Comparison of ENCODE assay signal across 1 cellular context in the genomic region with DNA sequence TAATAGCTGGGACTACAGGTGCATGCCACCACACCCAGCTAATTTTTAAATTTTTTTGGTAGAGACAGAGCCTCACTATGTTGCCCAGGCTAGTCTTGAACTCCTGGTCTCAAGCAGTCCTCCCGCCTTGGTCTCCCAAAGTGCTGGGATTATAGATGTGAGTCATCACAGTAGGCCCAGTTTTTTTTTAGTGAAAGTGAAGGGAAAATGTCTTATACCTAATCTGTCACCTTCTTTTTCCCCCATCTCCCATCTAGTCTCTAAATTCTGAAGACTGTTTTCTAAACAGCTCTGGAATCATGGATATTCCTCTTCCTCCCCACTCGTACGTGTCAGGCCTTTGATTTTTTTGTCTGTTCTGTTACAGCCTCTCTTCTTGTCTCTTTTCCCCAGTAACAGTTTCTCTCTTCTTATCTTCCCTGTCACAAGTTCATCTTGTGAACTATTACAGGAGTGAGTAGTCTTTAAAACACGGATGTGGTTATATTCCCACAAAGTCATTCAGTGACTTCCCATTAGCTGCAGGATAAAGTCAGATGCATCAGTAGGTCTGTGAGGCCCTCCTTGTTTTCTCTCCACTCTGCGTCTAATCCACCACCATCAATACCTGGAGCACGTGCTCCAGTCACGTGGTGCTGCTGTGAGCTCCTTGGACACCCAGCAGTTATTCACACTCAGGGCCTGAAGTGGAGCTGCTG.
TF ChIP-seq lines count a peak whose summit lies in the region.

No MANE protein-coding gene starts in this region.

TF ChIP-seq in K562, 482 proteins besides CTCF, POLR2A, EP300 and RAD21 (continues in another document):
- TF ChIP-seq PHF20 (IDR thresholded peaks at IDR 0.05; ENCODE audit: partially characterized antibody) (no peak), LCOR (CRISPR knock-in tag; IDR thresholded peaks at IDR 0.05) (peak; percentile 35; the same call in 1 of the 2 replicates), TOE1 (IDR thresholded peaks at IDR 0.05; ENCODE audit: borderline replicate concordance) (peak; percentile 74; the same call in 1 of the 2 replicates), TOE1 (CRISPR knock-in tag; IDR thresholded peaks at IDR 0.05; ENCODE audit: borderline replicate concordance, low read depth) (no peak), ZNF766 (CRISPR knock-in tag; conservative IDR thresholded peaks at IDR 0.05) (peak; percentile 65; the same call in 1 of the 2 replicates), KLF16 (IDR thresholded peaks at IDR 0.05) (peak; percentile 23; the same call in 1 of the 2 replicates), MCM7 (IDR thresholded peaks at IDR 0.05) (no peak), TEAD1 (CRISPR knock-in tag; IDR thresholded peaks at IDR 0.05) (peak in 1 of 2 experiments; percentile 68; a peak in 2 of 4 replicates), FOXK2 (conservative IDR thresholded peaks at IDR 0.05 in 1 of 2, IDR thresholded peaks at IDR 0.05 in 1 of 2; ENCODE audit: low read depth in 2 of 2) (peak; percentile 63 to 68), ZKSCAN8 (CRISPR knock-in tag; IDR thresholded peaks at IDR 0.05) (no peak), TAF9B (IDR thresholded peaks at IDR 0.05; ENCODE audit: partially characterized antibody) (peak; percentile 25), CREBBP (IDR thresholded peaks at IDR 0.05; ENCODE audit: low read depth, low read length) (no peak), TSC22D4 (tag; IDR thresholded peaks at IDR 0.05) (no peak), CBFA2T2 (conservative IDR thresholded peaks at IDR 0.05) (peak; percentile 69), RNF2 (IDR thresholded peaks at IDR 0.05) (peak; percentile 46; the same call in 1 of the 2 replicates), CSDE1 (IDR thresholded peaks at IDR 0.05) (0 out of 4 replicates have a peak, but pooled peaks of 1 of the 2 experiments have one; percentile 21), NR2C2 (CRISPR knock-in tag; IDR thresholded peaks at IDR 0.05) (no peak), NR2C2 (tag; IDR thresholded peaks at IDR 0.05) (peak; percentile 39; the same call in 1 of the 2 replicates), RFX1 (IDR thresholded peaks at IDR 0.05) (no peak), CBFB (CRISPR knock-in tag; IDR thresholded peaks at IDR 0.05) (no peak), ZNF224 (CRISPR knock-in tag; IDR thresholded peaks at IDR 0.05) (no peak), CXXC5 (CRISPR knock-in tag; IDR thresholded peaks at IDR 0.05) (peak; percentile 57), NUFIP1 (IDR thresholded peaks at IDR 0.05; ENCODE audit: partially characterized antibody) (no peak), U2AF1 (optimal IDR thresholded peaks at IDR 0.05; ENCODE audit: low read depth, low read length) (no peak), MYC (IDR thresholded peaks at IDR 0.05; ENCODE audit: low read depth, low read length) (peak; percentile 85), MYC (CRISPR knock-in tag; IDR thresholded peaks at IDR 0.05; ENCODE audit: borderline replicate concordance, low read depth) (0 out of 2 replicates have a peak, but pooled peaks have one; percentile 36), HDAC3 (IDR thresholded peaks at IDR 0.05; ENCODE audit: borderline replicate concordance, partially characterized antibody) (peak; percentile 30), GATA2 (CRISPR knock-in tag; IDR thresholded peaks at IDR 0.05) (peak; percentile 64; the same call in 1 of the 2 replicates)
- TF ChIP-seq, protein P1, sequence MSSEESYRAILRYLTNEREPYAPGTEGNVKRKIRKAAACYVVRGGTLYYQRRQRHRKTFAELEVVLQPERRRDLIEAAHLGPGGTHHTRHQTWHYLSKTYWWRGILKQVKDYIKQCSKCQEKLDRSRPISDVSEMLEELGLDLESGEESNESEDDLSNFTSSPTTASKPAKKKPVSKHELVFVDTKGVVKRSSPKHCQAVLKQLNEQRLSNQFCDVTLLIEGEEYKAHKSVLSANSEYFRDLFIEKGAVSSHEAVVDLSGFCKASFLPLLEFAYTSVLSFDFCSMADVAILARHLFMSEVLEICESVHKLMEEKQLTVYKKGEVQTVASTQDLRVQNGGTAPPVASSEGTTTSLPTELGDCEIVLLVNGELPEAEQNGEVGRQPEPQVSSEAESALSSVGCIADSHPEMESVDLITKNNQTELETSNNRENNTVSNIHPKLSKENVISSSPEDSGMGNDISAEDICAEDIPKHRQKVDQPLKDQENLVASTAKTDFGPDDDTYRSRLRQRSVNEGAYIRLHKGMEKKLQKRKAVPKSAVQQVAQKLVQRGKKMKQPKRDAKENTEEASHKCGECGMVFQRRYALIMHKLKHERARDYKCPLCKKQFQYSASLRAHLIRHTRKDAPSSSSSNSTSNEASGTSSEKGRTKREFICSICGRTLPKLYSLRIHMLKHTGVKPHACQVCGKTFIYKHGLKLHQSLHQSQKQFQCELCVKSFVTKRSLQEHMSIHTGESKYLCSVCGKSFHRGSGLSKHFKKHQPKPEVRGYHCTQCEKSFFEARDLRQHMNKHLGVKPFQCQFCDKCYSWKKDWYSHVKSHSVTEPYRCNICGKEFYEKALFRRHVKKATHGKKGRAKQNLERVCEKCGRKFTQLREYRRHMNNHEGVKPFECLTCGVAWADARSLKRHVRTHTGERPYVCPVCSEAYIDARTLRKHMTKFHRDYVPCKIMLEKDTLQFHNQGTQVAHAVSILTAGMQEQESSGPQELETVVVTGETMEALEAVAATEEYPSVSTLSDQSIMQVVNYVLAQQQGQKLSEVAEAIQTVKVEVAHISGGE (CRISPR knock-in tag; IDR thresholded peaks at IDR 0.05) = peak in 1 of 3 experiments; percentile 45; a peak in 1 of 6 replicates
- TF ChIP-seq, protein P2, sequence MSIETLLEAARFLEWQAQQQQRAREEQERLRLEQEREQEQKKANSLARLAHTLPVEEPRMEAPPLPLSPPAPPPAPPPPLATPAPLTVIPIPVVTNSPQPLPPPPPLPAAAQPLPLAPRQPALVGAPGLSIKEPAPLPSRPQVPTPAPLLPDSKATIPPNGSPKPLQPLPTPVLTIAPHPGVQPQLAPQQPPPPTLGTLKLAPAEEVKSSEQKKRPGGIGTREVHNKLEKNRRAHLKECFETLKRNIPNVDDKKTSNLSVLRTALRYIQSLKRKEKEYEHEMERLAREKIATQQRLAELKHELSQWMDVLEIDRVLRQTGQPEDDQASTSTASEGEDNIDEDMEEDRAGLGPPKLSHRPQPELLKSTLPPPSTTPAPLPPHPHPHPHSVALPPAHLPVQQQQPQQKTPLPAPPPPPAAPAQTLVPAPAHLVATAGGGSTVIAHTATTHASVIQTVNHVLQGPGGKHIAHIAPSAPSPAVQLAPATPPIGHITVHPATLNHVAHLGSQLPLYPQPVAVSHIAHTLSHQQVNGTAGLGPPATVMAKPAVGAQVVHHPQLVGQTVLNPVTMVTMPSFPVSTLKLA (conservative IDR thresholded peaks at IDR 0.05) = peak; percentile 82 to 85
- TF ChIP-seq, protein P3, sequence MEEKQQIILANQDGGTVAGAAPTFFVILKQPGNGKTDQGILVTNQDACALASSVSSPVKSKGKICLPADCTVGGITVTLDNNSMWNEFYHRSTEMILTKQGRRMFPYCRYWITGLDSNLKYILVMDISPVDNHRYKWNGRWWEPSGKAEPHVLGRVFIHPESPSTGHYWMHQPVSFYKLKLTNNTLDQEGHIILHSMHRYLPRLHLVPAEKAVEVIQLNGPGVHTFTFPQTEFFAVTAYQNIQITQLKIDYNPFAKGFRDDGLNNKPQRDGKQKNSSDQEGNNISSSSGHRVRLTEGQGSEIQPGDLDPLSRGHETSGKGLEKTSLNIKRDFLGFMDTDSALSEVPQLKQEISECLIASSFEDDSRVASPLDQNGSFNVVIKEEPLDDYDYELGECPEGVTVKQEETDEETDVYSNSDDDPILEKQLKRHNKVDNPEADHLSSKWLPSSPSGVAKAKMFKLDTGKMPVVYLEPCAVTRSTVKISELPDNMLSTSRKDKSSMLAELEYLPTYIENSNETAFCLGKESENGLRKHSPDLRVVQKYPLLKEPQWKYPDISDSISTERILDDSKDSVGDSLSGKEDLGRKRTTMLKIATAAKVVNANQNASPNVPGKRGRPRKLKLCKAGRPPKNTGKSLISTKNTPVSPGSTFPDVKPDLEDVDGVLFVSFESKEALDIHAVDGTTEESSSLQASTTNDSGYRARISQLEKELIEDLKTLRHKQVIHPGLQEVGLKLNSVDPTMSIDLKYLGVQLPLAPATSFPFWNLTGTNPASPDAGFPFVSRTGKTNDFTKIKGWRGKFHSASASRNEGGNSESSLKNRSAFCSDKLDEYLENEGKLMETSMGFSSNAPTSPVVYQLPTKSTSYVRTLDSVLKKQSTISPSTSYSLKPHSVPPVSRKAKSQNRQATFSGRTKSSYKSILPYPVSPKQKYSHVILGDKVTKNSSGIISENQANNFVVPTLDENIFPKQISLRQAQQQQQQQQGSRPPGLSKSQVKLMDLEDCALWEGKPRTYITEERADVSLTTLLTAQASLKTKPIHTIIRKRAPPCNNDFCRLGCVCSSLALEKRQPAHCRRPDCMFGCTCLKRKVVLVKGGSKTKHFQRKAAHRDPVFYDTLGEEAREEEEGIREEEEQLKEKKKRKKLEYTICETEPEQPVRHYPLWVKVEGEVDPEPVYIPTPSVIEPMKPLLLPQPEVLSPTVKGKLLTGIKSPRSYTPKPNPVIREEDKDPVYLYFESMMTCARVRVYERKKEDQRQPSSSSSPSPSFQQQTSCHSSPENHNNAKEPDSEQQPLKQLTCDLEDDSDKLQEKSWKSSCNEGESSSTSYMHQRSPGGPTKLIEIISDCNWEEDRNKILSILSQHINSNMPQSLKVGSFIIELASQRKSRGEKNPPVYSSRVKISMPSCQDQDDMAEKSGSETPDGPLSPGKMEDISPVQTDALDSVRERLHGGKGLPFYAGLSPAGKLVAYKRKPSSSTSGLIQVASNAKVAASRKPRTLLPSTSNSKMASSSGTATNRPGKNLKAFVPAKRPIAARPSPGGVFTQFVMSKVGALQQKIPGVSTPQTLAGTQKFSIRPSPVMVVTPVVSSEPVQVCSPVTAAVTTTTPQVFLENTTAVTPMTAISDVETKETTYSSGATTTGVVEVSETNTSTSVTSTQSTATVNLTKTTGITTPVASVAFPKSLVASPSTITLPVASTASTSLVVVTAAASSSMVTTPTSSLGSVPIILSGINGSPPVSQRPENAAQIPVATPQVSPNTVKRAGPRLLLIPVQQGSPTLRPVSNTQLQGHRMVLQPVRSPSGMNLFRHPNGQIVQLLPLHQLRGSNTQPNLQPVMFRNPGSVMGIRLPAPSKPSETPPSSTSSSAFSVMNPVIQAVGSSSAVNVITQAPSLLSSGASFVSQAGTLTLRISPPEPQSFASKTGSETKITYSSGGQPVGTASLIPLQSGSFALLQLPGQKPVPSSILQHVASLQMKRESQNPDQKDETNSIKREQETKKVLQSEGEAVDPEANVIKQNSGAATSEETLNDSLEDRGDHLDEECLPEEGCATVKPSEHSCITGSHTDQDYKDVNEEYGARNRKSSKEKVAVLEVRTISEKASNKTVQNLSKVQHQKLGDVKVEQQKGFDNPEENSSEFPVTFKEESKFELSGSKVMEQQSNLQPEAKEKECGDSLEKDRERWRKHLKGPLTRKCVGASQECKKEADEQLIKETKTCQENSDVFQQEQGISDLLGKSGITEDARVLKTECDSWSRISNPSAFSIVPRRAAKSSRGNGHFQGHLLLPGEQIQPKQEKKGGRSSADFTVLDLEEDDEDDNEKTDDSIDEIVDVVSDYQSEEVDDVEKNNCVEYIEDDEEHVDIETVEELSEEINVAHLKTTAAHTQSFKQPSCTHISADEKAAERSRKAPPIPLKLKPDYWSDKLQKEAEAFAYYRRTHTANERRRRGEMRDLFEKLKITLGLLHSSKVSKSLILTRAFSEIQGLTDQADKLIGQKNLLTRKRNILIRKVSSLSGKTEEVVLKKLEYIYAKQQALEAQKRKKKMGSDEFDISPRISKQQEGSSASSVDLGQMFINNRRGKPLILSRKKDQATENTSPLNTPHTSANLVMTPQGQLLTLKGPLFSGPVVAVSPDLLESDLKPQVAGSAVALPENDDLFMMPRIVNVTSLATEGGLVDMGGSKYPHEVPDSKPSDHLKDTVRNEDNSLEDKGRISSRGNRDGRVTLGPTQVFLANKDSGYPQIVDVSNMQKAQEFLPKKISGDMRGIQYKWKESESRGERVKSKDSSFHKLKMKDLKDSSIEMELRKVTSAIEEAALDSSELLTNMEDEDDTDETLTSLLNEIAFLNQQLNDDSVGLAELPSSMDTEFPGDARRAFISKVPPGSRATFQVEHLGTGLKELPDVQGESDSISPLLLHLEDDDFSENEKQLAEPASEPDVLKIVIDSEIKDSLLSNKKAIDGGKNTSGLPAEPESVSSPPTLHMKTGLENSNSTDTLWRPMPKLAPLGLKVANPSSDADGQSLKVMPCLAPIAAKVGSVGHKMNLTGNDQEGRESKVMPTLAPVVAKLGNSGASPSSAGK (IDR thresholded peaks at IDR 0.05) = peak; percentile 75
- TF ChIP-seq, protein P4, sequence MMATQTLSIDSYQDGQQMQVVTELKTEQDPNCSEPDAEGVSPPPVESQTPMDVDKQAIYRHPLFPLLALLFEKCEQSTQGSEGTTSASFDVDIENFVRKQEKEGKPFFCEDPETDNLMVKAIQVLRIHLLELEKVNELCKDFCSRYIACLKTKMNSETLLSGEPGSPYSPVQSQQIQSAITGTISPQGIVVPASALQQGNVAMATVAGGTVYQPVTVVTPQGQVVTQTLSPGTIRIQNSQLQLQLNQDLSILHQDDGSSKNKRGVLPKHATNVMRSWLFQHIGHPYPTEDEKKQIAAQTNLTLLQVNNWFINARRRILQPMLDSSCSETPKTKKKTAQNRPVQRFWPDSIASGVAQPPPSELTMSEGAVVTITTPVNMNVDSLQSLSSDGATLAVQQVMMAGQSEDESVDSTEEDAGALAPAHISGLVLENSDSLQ (IDR thresholded peaks at IDR 0.05) = peak; percentile 52; the same call in 1 of the 2 replicates
- TF ChIP-seq, protein P5, sequence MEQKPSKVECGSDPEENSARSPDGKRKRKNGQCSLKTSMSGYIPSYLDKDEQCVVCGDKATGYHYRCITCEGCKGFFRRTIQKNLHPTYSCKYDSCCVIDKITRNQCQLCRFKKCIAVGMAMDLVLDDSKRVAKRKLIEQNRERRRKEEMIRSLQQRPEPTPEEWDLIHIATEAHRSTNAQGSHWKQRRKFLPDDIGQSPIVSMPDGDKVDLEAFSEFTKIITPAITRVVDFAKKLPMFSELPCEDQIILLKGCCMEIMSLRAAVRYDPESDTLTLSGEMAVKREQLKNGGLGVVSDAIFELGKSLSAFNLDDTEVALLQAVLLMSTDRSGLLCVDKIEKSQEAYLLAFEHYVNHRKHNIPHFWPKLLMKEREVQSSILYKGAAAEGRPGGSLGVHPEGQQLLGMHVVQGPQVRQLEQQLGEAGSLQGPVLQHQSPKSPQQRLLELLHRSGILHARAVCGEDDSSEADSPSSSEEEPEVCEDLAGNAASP (IDR thresholded peaks at IDR 0.05) = no peak
- TF ChIP-seq, protein P6, sequence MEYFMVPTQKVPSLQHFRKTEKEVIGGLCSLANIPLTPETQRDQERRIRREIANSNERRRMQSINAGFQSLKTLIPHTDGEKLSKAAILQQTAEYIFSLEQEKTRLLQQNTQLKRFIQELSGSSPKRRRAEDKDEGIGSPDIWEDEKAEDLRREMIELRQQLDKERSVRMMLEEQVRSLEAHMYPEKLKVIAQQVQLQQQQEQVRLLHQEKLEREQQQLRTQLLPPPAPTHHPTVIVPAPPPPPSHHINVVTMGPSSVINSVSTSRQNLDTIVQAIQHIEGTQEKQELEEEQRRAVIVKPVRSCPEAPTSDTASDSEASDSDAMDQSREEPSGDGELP (CRISPR knock-in tag; IDR thresholded peaks at IDR 0.05; ENCODE audit: borderline replicate concordance) = peak; percentile 53; the same call in 1 of the 2 replicates
- TF ChIP-seq, protein P7, sequence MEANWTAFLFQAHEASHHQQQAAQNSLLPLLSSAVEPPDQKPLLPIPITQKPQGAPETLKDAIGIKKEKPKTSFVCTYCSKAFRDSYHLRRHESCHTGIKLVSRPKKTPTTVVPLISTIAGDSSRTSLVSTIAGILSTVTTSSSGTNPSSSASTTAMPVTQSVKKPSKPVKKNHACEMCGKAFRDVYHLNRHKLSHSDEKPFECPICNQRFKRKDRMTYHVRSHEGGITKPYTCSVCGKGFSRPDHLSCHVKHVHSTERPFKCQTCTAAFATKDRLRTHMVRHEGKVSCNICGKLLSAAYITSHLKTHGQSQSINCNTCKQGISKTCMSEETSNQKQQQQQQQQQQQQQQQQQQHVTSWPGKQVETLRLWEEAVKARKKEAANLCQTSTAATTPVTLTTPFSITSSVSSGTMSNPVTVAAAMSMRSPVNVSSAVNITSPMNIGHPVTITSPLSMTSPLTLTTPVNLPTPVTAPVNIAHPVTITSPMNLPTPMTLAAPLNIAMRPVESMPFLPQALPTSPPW (CRISPR knock-in tag; IDR thresholded peaks at IDR 0.05) = 0 out of 2 replicates have a peak, but pooled peaks have one; percentile 23
